In the genomic region with DNA sequence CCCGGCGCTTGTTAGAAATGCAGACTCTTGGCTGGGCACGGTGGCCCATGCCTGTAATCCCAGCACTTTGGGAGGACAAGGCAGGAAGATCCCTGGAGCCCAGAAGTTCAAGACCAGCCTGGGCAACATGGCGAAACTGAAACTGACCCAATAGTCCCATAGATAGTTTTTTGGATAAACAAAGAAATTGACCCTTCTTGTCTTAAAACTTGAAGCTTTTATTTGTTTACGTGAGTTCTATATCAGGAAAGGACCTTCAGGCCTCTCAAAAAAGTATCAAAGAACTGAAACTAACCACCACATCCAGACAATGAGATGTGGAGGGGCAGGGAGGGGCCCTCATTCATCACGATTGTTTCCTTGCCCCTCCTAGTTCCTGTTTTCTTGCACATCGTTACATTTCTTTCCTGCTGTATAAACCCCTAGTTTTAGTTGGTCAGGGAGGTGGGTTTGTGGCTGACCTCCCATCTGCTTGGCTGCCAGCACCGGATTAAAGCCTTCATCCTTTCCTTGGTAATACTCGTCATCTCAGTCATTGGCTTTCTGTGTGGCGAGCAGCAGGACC, we compare ENCODE assay signal across 12 cellular contexts. TPM values are rescaled to one million over a fixed set of nuclear protein-coding genes. Genes with fewer than 3 reads are reported as not detected.
DNase-seq lines count a peak whose midpoint lies in the region; ATAC-seq and TF ChIP-seq lines count a peak whose summit lies in the region.
"Had no signal": no experiment of that assay in that cellular context is flagged by ENCODE, and none has a peak within 500 bp of the region (broad histone marks: within the 10 kb centered on the region; RNA-seq: fewer than 3 reads in every experiment).

No MANE protein-coding gene starts in this region.

- no peaks in the 10 kb centered on the region for H3K27me3 Mint-ChIP-seq in activated T-cell treated with anti-CD3 and anti-CD28 coated beads, Interleukin-2, amount 50 U/mL, for 72 hours (ENCODE audit: low read depth)

- H2AFZ ChIP-seq in neuronal stem cell (ENCODE audit: low read length): no peak overlapping the region

- no peak overlapping the region for H4K91ac ChIP-seq in neuronal stem cell (ENCODE audit: low read depth, low read length, poor library complexity)

- no peak for TF ChIP-seq POLR2A in transverse colon (IDR thresholded peaks at IDR 0.05)

- H4K8ac ChIP-seq in neuronal stem cell (ENCODE audit: low read depth, low read length): no peak overlapping the region

- H3K27ac Mint-ChIP-seq in activated T-cell treated with anti-CD3 and anti-CD28 coated beads, Interleukin-2, amount 50 U/mL, for 72 hours: peak overlapping the region; percentile 86

- no peaks in the 10 kb centered on the region for H3K79me1 ChIP-seq in neuronal stem cell (ENCODE audit: low read depth, low read length)

- no CpG with 5 or more reads among the region's 10 CpGs for WGBS in neuronal stem cell (ENCODE audit: extremely low coverage in 2 of 2, insufficient read length in 2 of 2, insufficient replicate concordance in 1 of 2), 2 donors
- WGBS in transverse colon (ENCODE audit: low coverage in 1 of 2), 2 donors: 58 to 80% methylated on average over 1 to 10 of the region's 10 CpGs

- DNase-seq in AML-193 (lab: John Stamatoyannopoulos, UW): peak; percentile 20 to 25
- DNase-seq in GM19238 (ENCODE audit: insufficient read length, low spot score): peak; percentile 44
- DNase-seq in activated T-cell treated with anti-CD3 and anti-CD28 coated beads, Interleukin-2, amount 50 U/mL, for 72 hours: peak; percentile 60 to 73
- DNase-seq in brain microvascular endothelial cell: no peak
- DNase-seq in neuronal stem cell (ENCODE audit: low spot score): no peak
- DNase-seq in globus pallidus (ENCODE audit: low spot score): no peak
- DNase-seq in transverse colon: no peak

- H3K4me1 ChIP-seq in neuronal stem cell (ENCODE audit: control insufficient read depth in 2 of 2, insufficient read depth in 1 of 2, low read depth in 1 of 2, low read length in 2 of 2) (peaks cover 7 to 29% of the 10 kb centered on the region in 2 donors), transverse colon (peaks cover 0 to 13% (median 10%) of the 10 kb centered on the region in 4 donors)

- H3K4me2 ChIP-seq in neuronal stem cell (ENCODE audit: insufficient read depth, low read length, poor library complexity, severe bottlenecking): no peak overlapping the region

- H2BK15ac ChIP-seq in neuronal stem cell (ENCODE audit: low read length): no peak overlapping the region

- H3K23ac ChIP-seq in neuronal stem cell (ENCODE audit: low read depth, low read length, poor library complexity): no peak overlapping the region

- H3K36me3 ChIP-seq in brain microvascular endothelial cell (replicated peaks): no peaks in the 10 kb centered on the region
- no peaks in the 10 kb centered on the region for H3K36me3 ChIP-seq in neuronal stem cell (replicated peaks in 1 of 2; ENCODE audit: control insufficient read depth in 2 of 2, insufficient read depth in 2 of 2, low read length in 2 of 2)
- no peaks in the 10 kb centered on the region for H3K36me3 ChIP-seq in transverse colon

- no peak overlapping the region for H3K14ac ChIP-seq in neuronal stem cell (ENCODE audit: low read length)

- H3K4me3 ChIP-seq in brain microvascular endothelial cell (ENCODE audit: low read depth, low read length) (no peak overlapping the region), neuronal stem cell (ENCODE audit: low read length in 2 of 2) (no peak overlapping the region), transverse colon (no peak overlapping the region)

- peak overlapping the region; percentile 61 to 67 for H3K4me3 Mint-ChIP-seq in activated T-cell treated with anti-CD3 and anti-CD28 coated beads, Interleukin-2, amount 50 U/mL, for 72 hours
- H3K4me3 Mint-ChIP-seq: brain had no signal

- peaks cover 62% of the 10 kb centered on the region for H3K4me1 Mint-ChIP-seq in activated T-cell treated with anti-CD3 and anti-CD28 coated beads, Interleukin-2, amount 50 U/mL, for 72 hours (ENCODE audit: low read depth)

- in situ Hi-C loops in brain microvascular endothelial cell (cut with HindIII; ENCODE audit: low pct_ligation_motif_present, low sequenced_read_pairs) (no loop called here), transverse colon (cut with MboI; ENCODE audit: low pct_ligation_motif_present in 1 of 4, low pct_unique_long_range_greater_than_20kb in 1 of 4, low sequenced_read_pairs in 3 of 4) (no loop called here)

- TF ChIP-seq CTCF in brain microvascular endothelial cell (IDR thresholded peaks at IDR 0.05; ENCODE audit: low read depth, low read length, missing control alignments) (no peak), transverse colon (IDR thresholded peaks at IDR 0.05) (no peak)

- no peak overlapping the region for H2BK120ac ChIP-seq in neuronal stem cell (ENCODE audit: low read depth, low read length)

- no peak overlapping the region for H2BK12ac ChIP-seq in neuronal stem cell (ENCODE audit: low read length)

- H3K36me3 Mint-ChIP-seq in activated T-cell treated with anti-CD3 and anti-CD28 coated beads, Interleukin-2, amount 50 U/mL, for 72 hours (ENCODE audit: insufficient read depth in 2 of 2): no peaks in the 10 kb centered on the region
- H3K36me3 Mint-ChIP-seq: brain had no signal

- H3K27ac ChIP-seq in brain microvascular endothelial cell (no peak overlapping the region), neuronal stem cell (replicated peaks; ENCODE audit: low read length) (no peak overlapping the region), transverse colon (peak overlapping the region in 2 of 4 donors; percentile 20 to 52)

- H3K27me3 ChIP-seq in brain microvascular endothelial cell (replicated peaks): no peaks in the 10 kb centered on the region
- H3K27me3 ChIP-seq in neuronal stem cell (ENCODE audit: control insufficient read depth in 3 of 3, insufficient read depth in 3 of 3, low read depth in 1 of 3, low read length in 3 of 3): peaks cover 0 to 2% (median 0%) of the 10 kb centered on the region in 3 experiments
- no peaks in the 10 kb centered on the region for H3K27me3 ChIP-seq in transverse colon

- H3K9me3 Mint-ChIP-seq in activated T-cell treated with anti-CD3 and anti-CD28 coated beads, Interleukin-2, amount 50 U/mL, for 72 hours: no peaks in the 10 kb centered on the region

- TF ChIP-seq EP300 in transverse colon (IDR thresholded peaks at IDR 0.05; ENCODE audit: low read depth): no peak

- no peak overlapping the region for H3K9ac ChIP-seq in neuronal stem cell (ENCODE audit: low read depth, low read length, poor library complexity)

- no peak overlapping the region for H3K18ac ChIP-seq in neuronal stem cell (ENCODE audit: low read length)

- H3K9me3 ChIP-seq in neuronal stem cell (replicated peaks in 1 of 2; ENCODE audit: control insufficient read depth in 2 of 2, insufficient read depth in 1 of 2, low read depth in 1 of 2, low read length in 2 of 2): no peaks in the 10 kb centered on the region
- no peaks in the 10 kb centered on the region for H3K9me3 ChIP-seq in transverse colon

- no peak overlapping the region for H2BK5ac ChIP-seq in neuronal stem cell (ENCODE audit: low read length)

- peak; percentile 41 for ATAC-seq in HG03571 (IDR thresholded peaks at IDR 0.05; ENCODE audit: unreplicated experiment)
- peak; percentile 34 to 59 for ATAC-seq in activated T-cell treated with anti-CD3 and anti-CD28 coated beads, Interleukin-2, amount 50 U/mL, for 72 hours (replicated peaks in 1 of 2)

- intact Hi-C loops in transverse colon (cut with DNase I; ENCODE audit: low total_unique reads): no loop called here

- H2AK5ac ChIP-seq in neuronal stem cell (ENCODE audit: low read depth, low read length): no peak overlapping the region

- no peak overlapping the region for H3K4ac ChIP-seq in neuronal stem cell (ENCODE audit: low read length)

RNA-seq across cellular contexts. Expression of gene PRM1, which starts 29.9 kb away (rescaled TPM):
- not detected for total RNA-seq in activated T-cell treated with anti-CD3 and anti-CD28 coated beads, Interleukin-2, amount 50 U/mL, for 72 hours
- not detected for polyA plus RNA-seq in neuronal stem cell (2013, experiment 1 of 2)
- not detected for polyA plus RNA-seq in neuronal stem cell (2013, experiment 2 of 2)
- not detected for total RNA-seq in transverse colon
- total RNA-seq: Daoy, LHCN-M2, myocyte had no signal

RNA-seq across cellular contexts. Expression of gene RMI2, which starts 34.2 kb away (rescaled TPM):
- 100 to 1,000 TPM; 105 to 119 TPM for total RNA-seq in activated T-cell treated with anti-CD3 and anti-CD28 coated beads, Interleukin-2, amount 50 U/mL, for 72 hours
- 48.2 TPM for polyA plus RNA-seq in neuronal stem cell (2013, experiment 1 of 2)
- polyA plus RNA-seq in neuronal stem cell (2013, experiment 2 of 2): 49.5 TPM
- total RNA-seq in transverse colon: 1 to 10 TPM in 2 of 4 donors, not detected in 2; 2.3 to 2.9 TPM

RNA-seq across cellular contexts. Expression of gene PRM2, which starts 34.8 kb away (rescaled TPM):
- not detected for total RNA-seq in activated T-cell treated with anti-CD3 and anti-CD28 coated beads, Interleukin-2, amount 50 U/mL, for 72 hours
- polyA plus RNA-seq in neuronal stem cell (2013, experiment 1 of 2): not detected
- polyA plus RNA-seq in neuronal stem cell (2013, experiment 2 of 2): not detected
- not detected for total RNA-seq in transverse colon
- total RNA-seq: Daoy, LHCN-M2, myocyte had no signal

RNA-seq across cellular contexts. Expression of gene PRM3, which starts 37.6 kb away (rescaled TPM):
- not detected for total RNA-seq in activated T-cell treated with anti-CD3 and anti-CD28 coated beads, Interleukin-2, amount 50 U/mL, for 72 hours
- not detected for polyA plus RNA-seq in neuronal stem cell (2013, experiment 1 of 2)
- not detected for polyA plus RNA-seq in neuronal stem cell (2013, experiment 2 of 2)
- not detected for total RNA-seq in transverse colon
- total RNA-seq: Daoy, LHCN-M2, myocyte had no signal

RNA-seq across cellular contexts. Expression of gene TNP2, which starts 42.0 kb away (rescaled TPM):
- not detected for total RNA-seq in activated T-cell treated with anti-CD3 and anti-CD28 coated beads, Interleukin-2, amount 50 U/mL, for 72 hours
- polyA plus RNA-seq in neuronal stem cell (2013, experiment 1 of 2): not detected
- polyA plus RNA-seq in neuronal stem cell (2013, experiment 2 of 2): not detected
- not detected for total RNA-seq in transverse colon
- total RNA-seq: Daoy, LHCN-M2, myocyte had no signal

Comparison
In these comparisons a context has a peak if more than half of its experiments do, and no peak if none do; other contexts are left out.
1. DNase-seq: peak in AML-193 (2 of 2), GM19238 (single experiment) and activated T-cell treated with anti-CD3 and anti-CD28 coated beads, Interleukin-2, amount 50 U/mL, for 72 hours (2 of 2); none in brain microvascular endothelial cell (single experiment), neuronal stem cell (single experiment), globus pallidus (single experiment) and transverse colon (single experiment).
2. RNA of gene RMI2, which starts 34.2 kb away (total RNA-seq): 105 to 119 TPM in activated T-cell treated with anti-CD3 and anti-CD28 coated beads, Interleukin-2, amount 50 U/mL, for 72 hours; 2.3 to 2.9 TPM in transverse colon; every median in the first group is over 10 times any median in the second.